28 cellular contexts compared by ENCODE assay signal in genomic region chr1:167469280-167469965, GRCh38. TPM values are rescaled to one million over a fixed set of nuclear protein-coding genes. Genes with fewer than 3 reads are reported as not detected.
A peak's percentile ranks its signal among the peaks of the same experiment; 100 is the strongest.
DNase-seq lines count a peak whose midpoint lies in the region; ATAC-seq, FAIRE-seq and TF ChIP-seq lines count a peak whose summit lies in the region.
"Had no signal": no experiment of that assay in that cellular context is flagged by ENCODE, and none has a peak within 500 bp of the region (broad histone marks: within the 10 kb centered on the region; RNA-seq: fewer than 3 reads in every experiment).

No MANE protein-coding gene starts in this region.

- ATAC-seq in Right ventricle myocardium superior (ENCODE audit: poor library complexity) (peak; percentile 45), heart right ventricle (no peak), right lobe of liver (no peak)
- ATAC-seq: pancreas; stimulated activated naive B cell treated with anti-CD40 and anti-IgM and Interleukin-4, amounts not matched to agents 10 μg/mL and 1 μg/mL and 100 μg/mL, for 72 hours had no signal

- intact Hi-C loops in Right ventricle myocardium superior (cut with DNase I) (no loop called here), heart right ventricle (cut with DNase I) (loop anchor here in 1 of 10 donors (10.0 kb wide), 1 partner anchor 55 kb away; no protein-coding TSS in a partner anchor), lower leg skin (cut with DNase I; ENCODE audit: low total_unique reads) (no loop called here), right lobe of liver (cut with DNase I) (no loop called here)

- WGBS in heart right ventricle, 2 donors = 76 to 78% methylated on average over 7 of the region's 7 CpGs
- WGBS in lower leg skin, 2 donors = 71 to 76% methylated on average over 7 of the region's 7 CpGs
- 56% methylated on average over 6 of the region's 7 CpGs for WGBS in right lobe of liver (ENCODE audit: insufficient coverage, low coverage, low lambda C conversion rate, missing lambda C conversion rate)

- no peak for TF ChIP-seq POLR2A in lower leg skin (IDR thresholded peaks at IDR 0.05)
- no peak for TF ChIP-seq POLR2A in right lobe of liver (IDR thresholded peaks at IDR 0.05)

- no peak for TF ChIP-seq CTCF in heart right ventricle (IDR thresholded peaks at IDR 0.05)
- no peak for TF ChIP-seq CTCF in lower leg skin (IDR thresholded peaks at IDR 0.05)
- no peak for TF ChIP-seq CTCF in right lobe of liver (IDR thresholded peaks at IDR 0.05)

- no peak overlapping the region for H3K4me3 ChIP-seq in heart right ventricle
- H3K4me3 ChIP-seq in lower leg skin (ENCODE audit: low read depth, poor library complexity, severe bottlenecking) = no peak overlapping the region
- no peak overlapping the region for H3K4me3 ChIP-seq in right lobe of liver
- H3K4me3 ChIP-seq: esophagus muscularis mucosa, left ventricle myocardium inferior, pancreas, PC-9, thoracic aorta had no signal

- FAIRE-seq in HTR-8/SVneo (lab: Jason Lieb, UNC) = no peak
- FAIRE-seq: bronchial epithelial cell, frontal cortex, pancreas had no signal

- H3K27me3 ChIP-seq in heart right ventricle = peaks cover 0 to 4% (median 0%) of the 10 kb centered on the region in 7 donors
- H3K27me3 ChIP-seq in right lobe of liver = no peaks in the 10 kb centered on the region
- H3K27me3 ChIP-seq: pancreas had no signal

- H3K4me1 ChIP-seq in heart right ventricle (peaks cover 0 to 5% (median 0%) of the 10 kb centered on the region in 9 donors), right lobe of liver (peaks cover 0 to 4% (median 0%) of the 10 kb centered on the region in 4 donors)
- H3K4me1 ChIP-seq: esophagus muscularis mucosa, pancreas had no signal

- no peak overlapping the region for H3K27ac ChIP-seq in heart right ventricle
- peak overlapping the region; percentile 3 for H3K27ac ChIP-seq in KOPT-K1 (ENCODE audit: low read depth, low read length, poor library complexity, severe bottlenecking)
- no peak overlapping the region for H3K27ac ChIP-seq in right lobe of liver
- H3K27ac ChIP-seq: esophagus muscularis mucosa, left ventricle myocardium inferior, pancreas, PC-9, thoracic aorta had no signal

- no peaks in the 10 kb centered on the region for H3K36me3 ChIP-seq in heart right ventricle
- H3K36me3 ChIP-seq in KOPT-K1 (ENCODE audit: insufficient read depth, low read length) = peaks cover 61% of the 10 kb centered on the region
- no peaks in the 10 kb centered on the region for H3K36me3 ChIP-seq in right lobe of liver
- H3K36me3 ChIP-seq: esophagus muscularis mucosa, left ventricle myocardium inferior, pancreas, thoracic aorta had no signal

- H3K9me3 ChIP-seq in heart right ventricle (no peaks in the 10 kb centered on the region), KOPT-K1 (ENCODE audit: insufficient read depth, low read length, poor library complexity, severe bottlenecking) (no peaks in the 10 kb centered on the region), right lobe of liver (no peaks in the 10 kb centered on the region)
- H3K9me3 ChIP-seq: esophagus muscularis mucosa, left ventricle myocardium inferior, pancreas, thoracic aorta had no signal

- no peak for DNase-seq in Right ventricle myocardium superior
- no peak for DNase-seq in heart right ventricle
- peak; percentile 50 for DNase-seq in cerebellar cortex (ENCODE audit: low spot score)
- DNase-seq in lower leg skin (ENCODE audit: low spot score in 2 of 2) = no peak
- no peak for DNase-seq in HTR-8/SVneo (ENCODE audit: insufficient read length, low spot score)
- no peak for DNase-seq in right lobe of liver
- DNase-seq: activated CD8-positive, alpha-beta memory T cell treated with anti-CD3 and anti-CD28 coated beads for 24 hours; amniotic stem cell; cortex of kidney; endodermal cell; GF-D8; GOT3; hypothalamus; KG1; left ventricle myocardium inferior; NCI-H146; NCI-H510A; pancreas; PC-9; SHP77 treated with DMSO at 0.1 percent for 48 hours; stimulated activated CD4-positive, alpha-beta T cell treated with anti-CD3 and anti-CD28 coated beads, Interleukin-4, amount 100 ng/mL, for 1 hour; stimulated activated naive B cell treated with anti-CD40 and anti-IgM and Interleukin-4, amounts not matched to agents 10 μg/mL and 1 μg/mL and 100 μg/mL, for 72 hours had no signal

RNA-seq across cellular contexts. Expression of gene CD247, which starts 48.9 kb away (rescaled TPM):
- total RNA-seq in Right ventricle myocardium superior (0.54 TPM), heart right ventricle (1 to 10 TPM in 2 of 10 donors, under 1 TPM in 7, not detected in 1; 0.31 to 6.5 (median 0.74) TPM), lower leg skin (under 1 TPM in 3 of 4 donors, not detected in 1; 0.27 to 0.61 (median 0.58) TPM), right lobe of liver (1 to 10 TPM in 2 of 6 experiments, under 1 TPM in 4; 0.48 to 2.2 (median 0.71) TPM)
- under 1 TPM; 0.39 to 0.66 TPM for polyA plus RNA-seq in heart right ventricle
- total RNA-seq: bronchial epithelial cell, HT-29, PC-9 had no signal
